8 cellular contexts compared by ENCODE assay signal in the genomic region with DNA sequence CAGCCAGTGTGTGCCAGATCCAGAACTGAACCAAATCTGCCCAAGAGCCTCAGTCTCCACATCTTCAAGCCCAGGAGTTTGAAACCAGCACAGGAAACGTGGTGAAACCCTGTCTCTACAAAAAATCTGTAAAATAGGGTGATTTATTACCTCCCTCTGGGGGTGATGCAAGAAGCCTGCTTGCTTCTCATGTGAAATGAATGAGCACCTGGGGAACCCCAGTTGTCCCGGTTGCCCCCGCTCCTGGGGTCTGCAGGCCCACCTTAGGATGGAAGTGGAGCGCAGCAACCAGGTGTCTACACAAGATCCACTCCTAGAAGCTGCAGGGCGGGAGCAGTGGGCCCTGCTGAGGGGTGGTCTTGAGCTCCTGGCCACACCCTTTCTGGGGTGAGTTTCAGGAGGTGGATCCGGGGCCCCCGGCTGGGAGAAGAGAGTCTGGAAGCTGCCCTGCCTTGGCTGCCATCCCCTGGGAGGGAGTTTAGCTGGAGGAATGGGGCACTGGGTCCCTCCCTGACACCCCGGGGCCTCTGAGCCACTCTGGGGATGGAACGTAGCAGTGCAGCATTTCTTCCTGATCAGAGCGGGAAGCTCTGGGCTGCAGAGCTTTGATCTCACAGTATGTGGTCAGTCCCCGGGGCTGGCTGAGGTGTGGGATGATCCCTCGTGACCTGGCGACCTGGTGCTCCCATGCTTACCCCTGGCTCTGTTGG.
A peak's percentile ranks its signal among the peaks of the same experiment; 100 is the strongest.
DNase-seq lines count a peak whose midpoint lies in the region; ATAC-seq and TF ChIP-seq lines count a peak whose summit lies in the region.

No MANE protein-coding gene starts in this region.

- 68 to 73% (median 72%) methylated on average over 11 to 13 of the region's 13 CpGs for WGBS in heart left ventricle, 4 donors
- WGBS in tibial nerve, 2 donors: 61 to 64% methylated on average over 9 of the region's 13 CpGs
- 81% methylated on average over 9 of the region's 13 CpGs for WGBS in mammary epithelial cell (ENCODE audit: low coverage, missing lambda C conversion rate)
- WGBS in body of pancreas, 2 donors: 64 to 70% methylated on average over 7 to 13 of the region's 13 CpGs

- dilution Hi-C loops in mammary epithelial cell (cut with HindIII; ENCODE audit: low sequenced_read_pairs): no loop called here

- H4K20me1 ChIP-seq in mammary epithelial cell (ENCODE audit: insufficient read depth, low read length): no peaks in the 10 kb centered on the region

- H3K4me2 ChIP-seq in mammary epithelial cell (ENCODE audit: insufficient read depth, low read depth, low read length): no peak overlapping the region

- in situ Hi-C loops in mammary epithelial cell (cut with MboI; ENCODE audit: low sequenced_read_pairs in 2 of 2): no loop called here

- H2AFZ ChIP-seq in mammary epithelial cell (ENCODE audit: low read depth, low read length): no peak overlapping the region

- intact Hi-C loops in heart left ventricle (cut with DNase I) (no loop called here), mammary epithelial cell (cut with micrococcal nuclease) (no loop called here), body of pancreas (cut with DNase I) (no loop called here)

- peaks cover 0 to 49% (median 16%) of the 10 kb centered on the region in 12 donors for H3K4me1 ChIP-seq in heart left ventricle
- H3K4me1 ChIP-seq in tibial nerve: peaks cover 0 to 28% (median 20%) of the 10 kb centered on the region in 4 donors
- H3K4me1 ChIP-seq in mammary epithelial cell (ENCODE audit: insufficient read depth, low read length): no peaks in the 10 kb centered on the region
- H3K4me1 ChIP-seq in body of pancreas: peaks cover 42% of the 10 kb centered on the region

- ATAC-seq in heart left ventricle (peak in 2 of 4 donors; percentile 7 to 8), body of pancreas (no peak)

- H3K4me3 ChIP-seq in heart left ventricle (peak overlapping the region in 1 of 12 donors; percentile 45), tibial nerve (peak overlapping the region in 2 of 4 donors; percentile 6 to 13), mammary epithelial cell (replicated peaks in 1 of 3; ENCODE audit: insufficient read depth in 1 of 3, low read depth in 2 of 3, low read length in 3 of 3) (no peak overlapping the region), body of pancreas (no peak overlapping the region)

- H3K27me3 ChIP-seq in heart left ventricle: no peaks in the 10 kb centered on the region
- H3K27me3 ChIP-seq in tibial nerve: no peaks in the 10 kb centered on the region
- H3K27me3 ChIP-seq in mammary epithelial cell (ENCODE audit: insufficient read depth, low read length): no peaks in the 10 kb centered on the region
- no peaks in the 10 kb centered on the region for H3K27me3 ChIP-seq in body of pancreas

- H3K36me3 ChIP-seq in heart left ventricle: no peaks in the 10 kb centered on the region
- no peaks in the 10 kb centered on the region for H3K36me3 ChIP-seq in tibial nerve
- no peaks in the 10 kb centered on the region for H3K36me3 ChIP-seq in mammary epithelial cell (ENCODE audit: insufficient read depth, low read length)
- no peaks in the 10 kb centered on the region for H3K36me3 ChIP-seq in body of pancreas (replicated peaks in 1 of 2; ENCODE audit: insufficient read depth in 1 of 2, low read depth in 2 of 2)

- DNase-seq in activated naive CD4-positive, alpha-beta T cell treated with Interleukin-2 at 50 U/mL for 16 hours: peak; percentile 13
- no peak for DNase-seq in activated naive CD4-positive, alpha-beta T cell (lab: John Stamatoyannopoulos, UW)
- DNase-seq in NOMO-1 treated with dmso at 0.1 percent for 144 hours (lab: John Stamatoyannopoulos, UW; ENCODE audit: unreplicated experiment) (peak; percentile 18), heart left ventricle (no peak), tibial nerve (ENCODE audit: low spot score in 2 of 2) (no peak), COLO829 (ENCODE audit: low spot score) (no peak), mammary epithelial cell (no peak), body of pancreas (no peak)

- BruUV-seq in mammary epithelial cell (replicated peaks; lab: Mats Ljungman, UMichigan): no TSS peak

- no peak for TF ChIP-seq EP300 in tibial nerve (IDR thresholded peaks at IDR 0.05)

- no peak for TF ChIP-seq POLR2A in heart left ventricle (IDR thresholded peaks at IDR 0.05)
- TF ChIP-seq POLR2A in tibial nerve (IDR thresholded peaks at IDR 0.05): no peak
- TF ChIP-seq POLR2A in body of pancreas (IDR thresholded peaks at IDR 0.05): no peak

- H3K9me3 ChIP-seq in heart left ventricle (no peaks in the 10 kb centered on the region), tibial nerve (no peaks in the 10 kb centered on the region), mammary epithelial cell (replicated peaks; ENCODE audit: insufficient read depth, low read length) (no peaks in the 10 kb centered on the region), body of pancreas (no peaks in the 10 kb centered on the region)

- no peak overlapping the region for H3K9ac ChIP-seq in mammary epithelial cell (ENCODE audit: insufficient read depth, low read length)

- no peak for TF ChIP-seq CTCF in heart left ventricle (IDR thresholded peaks at IDR 0.05)
- no peak for TF ChIP-seq CTCF in tibial nerve (IDR thresholded peaks at IDR 0.05)
- TF ChIP-seq CTCF in mammary epithelial cell (conservative IDR thresholded peaks at IDR 0.05 in 1 of 2, IDR thresholded peaks at IDR 0.05 in 1 of 2; ENCODE audit: extremely low read depth in 1 of 2, insufficient read depth in 1 of 2, low read depth in 1 of 2, low read length in 2 of 2): no peak
- no peak for TF ChIP-seq CTCF in body of pancreas (IDR thresholded peaks at IDR 0.05)

- no peaks in the 10 kb centered on the region for H3K79me2 ChIP-seq in mammary epithelial cell (ENCODE audit: insufficient read depth, low read length)

- CTCF ChIA-PET in mammary epithelial cell (lab: Charles Lee; ENCODE audit: low non-redundant PET): no interaction called here

- peak overlapping the region in 11 of 12 donors; percentile 11 to 92 (median 79) for H3K27ac ChIP-seq in heart left ventricle
- peak overlapping the region in 3 of 4 donors; percentile 48 to 70 (median 66) for H3K27ac ChIP-seq in tibial nerve
- no peak overlapping the region for H3K27ac ChIP-seq in mammary epithelial cell (ENCODE audit: insufficient read depth, low read depth, low read length)
- H3K27ac ChIP-seq in body of pancreas: peak overlapping the region in 1 of 4 donors; percentile 16

Comparison
In these comparisons a context has a peak if more than half of its experiments do, and no peak if none do; other contexts are left out.
1. DNase-seq: peak in activated naive CD4-positive, alpha-beta T cell treated with Interleukin-2 at 50 U/mL for 16 hours (single experiment) and NOMO-1 treated with dmso at 0.1 percent for 144 hours (single experiment); none in activated naive CD4-positive, alpha-beta T cell (0 of 4), heart left ventricle (0 of 5), tibial nerve (0 of 2), COLO829 (single experiment), mammary epithelial cell (single experiment) and body of pancreas (0 of 4).